21 cellular contexts compared by ENCODE assay signal in the genomic region with DNA sequence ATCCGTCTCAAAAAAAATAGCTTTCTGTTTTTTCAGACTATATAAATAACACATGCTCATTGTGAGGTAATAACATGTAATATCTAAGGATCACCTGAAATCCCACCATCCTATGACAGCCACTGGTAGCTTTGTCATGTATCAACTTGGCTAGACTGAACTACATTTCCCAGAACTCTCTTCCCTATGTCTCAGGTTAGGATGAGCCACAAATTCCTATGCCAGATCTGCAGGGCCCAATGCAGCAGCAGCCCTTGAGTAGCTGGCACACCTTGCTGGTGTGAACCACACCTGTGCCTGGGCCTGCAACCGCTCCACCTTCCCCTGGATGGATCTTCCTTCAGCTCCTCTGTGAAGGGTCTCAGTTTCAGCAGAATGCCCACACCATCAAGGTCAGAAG. TPM values are rescaled to one million over a fixed set of nuclear protein-coding genes. Genes with fewer than 3 reads are reported as not detected.
DNase-seq lines count a peak whose midpoint lies in the region; ATAC-seq lines count a peak whose summit lies in the region.
"Had no signal": no experiment of that assay in that cellular context is flagged by ENCODE, and none has a peak within 500 bp of the region (broad histone marks: within the 10 kb centered on the region; RNA-seq: fewer than 3 reads in every experiment).

No MANE protein-coding gene starts in this region.

- no peaks in the 10 kb centered on the region for H3K9me3 ChIP-seq in MG63
- H3K9me3 ChIP-seq: left lung, neutrophil had no signal

- H3K9me3 Mint-ChIP-seq in stimulated activated naive CD8-positive, alpha-beta T cell treated with anti-CD3 and anti-CD28 coated beads, Interleukin-15, Interleukin-2, amounts not matched to agents 100 ng/mL and 50 ng/mL, for 24 hours = no peaks in the 10 kb centered on the region
- no peaks in the 10 kb centered on the region for H3K9me3 Mint-ChIP-seq in activated T-helper 17 cell treated with anti-CD3 and anti-CD28 coated beads, Interleukin-2, amount 50 U/mL, for 72 hours
- H3K9me3 Mint-ChIP-seq in stimulated activated naive CD8-positive, alpha-beta T cell treated with anti-CD3 and anti-CD28 coated beads, Interleukin-15, amount 100 ng/mL, for 72 hours = no peaks in the 10 kb centered on the region

- no peak for ATAC-seq in stimulated activated naive CD8-positive, alpha-beta T cell treated with anti-CD3 and anti-CD28 coated beads, Interleukin-15, Interleukin-2, amounts not matched to agents 100 U/mL and 50 U/mL, for 24 hours
- ATAC-seq in activated T-helper 17 cell treated with anti-CD3 and anti-CD28 coated beads, Interleukin-2, amount 50 U/mL, for 72 hours (replicated peaks) = no peak
- ATAC-seq in esophagus mucosa (peak; percentile 39), GM18861 (IDR thresholded peaks at IDR 0.05; ENCODE audit: unreplicated experiment) (no peak)
- no peak for ATAC-seq in stimulated activated naive CD8-positive, alpha-beta T cell treated with anti-CD3 and anti-CD28 coated beads, Interleukin-15, amount 100 ng/mL, for 72 hours
- ATAC-seq: left lung had no signal

- peaks cover 51% of the 10 kb centered on the region for H3K36me3 Mint-ChIP-seq in stimulated activated naive CD8-positive, alpha-beta T cell treated with anti-CD3 and anti-CD28 coated beads, Interleukin-15, Interleukin-2, amounts not matched to agents 100 ng/mL and 50 ng/mL, for 24 hours (ENCODE audit: low read depth)
- peaks cover 83% of the 10 kb centered on the region for H3K36me3 Mint-ChIP-seq in activated T-helper 17 cell treated with anti-CD3 and anti-CD28 coated beads, Interleukin-2, amount 50 U/mL, for 72 hours (ENCODE audit: low read depth)

- peaks cover 80% of the 10 kb centered on the region for H3K36me3 ChIP-seq in MG63

- no peak overlapping the region for H3K4me3 ChIP-seq in MG63
- H3K4me3 ChIP-seq: left lung had no signal

- no peak overlapping the region for H3K4me3 Mint-ChIP-seq in stimulated activated naive CD8-positive, alpha-beta T cell treated with anti-CD3 and anti-CD28 coated beads, Interleukin-15, Interleukin-2, amounts not matched to agents 100 ng/mL and 50 ng/mL, for 24 hours
- H3K4me3 Mint-ChIP-seq in activated T-helper 17 cell treated with anti-CD3 and anti-CD28 coated beads, Interleukin-2, amount 50 U/mL, for 72 hours = no peak overlapping the region
- no peak overlapping the region for H3K4me3 Mint-ChIP-seq in stimulated activated naive CD8-positive, alpha-beta T cell treated with anti-CD3 and anti-CD28 coated beads, Interleukin-15, amount 100 ng/mL, for 72 hours

- peak overlapping the region; percentile 62 for H3K27ac Mint-ChIP-seq in stimulated activated naive CD8-positive, alpha-beta T cell treated with anti-CD3 and anti-CD28 coated beads, Interleukin-15, Interleukin-2, amounts not matched to agents 100 ng/mL and 50 ng/mL, for 24 hours
- peak overlapping the region; percentile 63 for H3K27ac Mint-ChIP-seq in activated T-helper 17 cell treated with anti-CD3 and anti-CD28 coated beads, Interleukin-2, amount 50 U/mL, for 72 hours
- peak overlapping the region; percentile 96 to 98 for H3K27ac Mint-ChIP-seq in stimulated activated naive CD8-positive, alpha-beta T cell treated with anti-CD3 and anti-CD28 coated beads, Interleukin-15, amount 100 ng/mL, for 72 hours

- H3K27me3 Mint-ChIP-seq in stimulated activated naive CD8-positive, alpha-beta T cell treated with anti-CD3 and anti-CD28 coated beads, Interleukin-15, Interleukin-2, amounts not matched to agents 100 ng/mL and 50 ng/mL, for 24 hours = no peaks in the 10 kb centered on the region
- H3K27me3 Mint-ChIP-seq in activated T-helper 17 cell treated with anti-CD3 and anti-CD28 coated beads, Interleukin-2, amount 50 U/mL, for 72 hours = no peaks in the 10 kb centered on the region
- no peaks in the 10 kb centered on the region for H3K27me3 Mint-ChIP-seq in stimulated activated naive CD8-positive, alpha-beta T cell treated with anti-CD3 and anti-CD28 coated beads, Interleukin-15, amount 100 ng/mL, for 72 hours

- no peak for DNase-seq in stimulated activated naive CD8-positive, alpha-beta T cell treated with anti-CD3 and anti-CD28 coated beads, Interleukin-15, Interleukin-2, amounts not matched to agents 100 U/mL and 50 U/mL, for 24 hours
- DNase-seq in stimulated activated naive CD8-positive, alpha-beta T cell treated with anti-CD3 and anti-CD28 coated beads, Interleukin-15, amount 100 ng/mL, for 72 hours = no peak
- no peak for DNase-seq in NCI-H69 (lab: John Stamatoyannopoulos, UW)
- no peak for DNase-seq in MG63
- DNase-seq: AML-193; COR-L47; DND-41; H7; head of caudate nucleus; left lung; NCI-H1105; NCI-H2029 treated with DMSO at 0.1 percent for 48 hours; NCI-H524 treated with DMSO at 0.1 percent for 48 hours; Right ventricle myocardium superior; stimulated activated CD4-positive, alpha-beta T cell treated with anti-CD3 and anti-CD28 coated beads, Interleukin-4, amount 100 ng/mL, for 24 hours; SW 1271 had no signal

- H3K27me3 ChIP-seq in MG63 = no peaks in the 10 kb centered on the region
- H3K27me3 ChIP-seq: left lung, neutrophil had no signal

- H3K4me1 Mint-ChIP-seq in stimulated activated naive CD8-positive, alpha-beta T cell treated with anti-CD3 and anti-CD28 coated beads, Interleukin-15, Interleukin-2, amounts not matched to agents 100 ng/mL and 50 ng/mL, for 24 hours (ENCODE audit: low read depth) = peaks cover 26% of the 10 kb centered on the region
- H3K4me1 Mint-ChIP-seq in activated T-helper 17 cell treated with anti-CD3 and anti-CD28 coated beads, Interleukin-2, amount 50 U/mL, for 72 hours = peaks cover 13% of the 10 kb centered on the region
- H3K4me1 Mint-ChIP-seq in stimulated activated naive CD8-positive, alpha-beta T cell treated with anti-CD3 and anti-CD28 coated beads, Interleukin-15, amount 100 ng/mL, for 72 hours = peaks cover 52% of the 10 kb centered on the region

RNA-seq across cellular contexts. Expression of a gene that starts 28.1 kb away (rescaled TPM):
- total RNA-seq in activated T-helper 17 cell treated with anti-CD3 and anti-CD28 coated beads, Interleukin-2, amount 50 U/mL, for 72 hours = 10 to 100 TPM; 28.8 to 59.9 TPM
- 39.0 TPM for total RNA-seq in esophagus mucosa
- 217 and 688 TPM in 2 replicates for total RNA-seq in MG63 (2014; rRNA removed; shearing (Covaris generic); ENCODE audit: low replicate concordance)

RNA-seq across cellular contexts. Expression of a gene that starts 28.3 kb away (rescaled TPM):
- total RNA-seq in activated T-helper 17 cell treated with anti-CD3 and anti-CD28 coated beads, Interleukin-2, amount 50 U/mL, for 72 hours = 100 to 1,000 TPM; 262 to 288 TPM
- 99.3 TPM for total RNA-seq in esophagus mucosa
- total RNA-seq in MG63 (2014; rRNA removed; shearing (Covaris generic); ENCODE audit: low replicate concordance) = 191 and 387 TPM in 2 replicates

RNA-seq across cellular contexts. Expression of a gene that starts 40.4 kb away (rescaled TPM):
- total RNA-seq in activated T-helper 17 cell treated with anti-CD3 and anti-CD28 coated beads, Interleukin-2, amount 50 U/mL, for 72 hours = 10 to 100 TPM; 18.8 to 23.2 TPM
- 35.3 TPM for total RNA-seq in esophagus mucosa
- 99.1 and 141 TPM in 2 replicates for total RNA-seq in MG63 (2014; rRNA removed; shearing (Covaris generic); ENCODE audit: low replicate concordance)

RNA-seq across cellular contexts. Expression of a gene that starts 54.1 kb away (rescaled TPM):
- total RNA-seq in activated T-helper 17 cell treated with anti-CD3 and anti-CD28 coated beads, Interleukin-2, amount 50 U/mL, for 72 hours = 10 to 100 TPM; 37.5 to 39.7 TPM
- 74.2 TPM for total RNA-seq in esophagus mucosa
- 296 and 395 TPM in 2 replicates for total RNA-seq in MG63 (2014; rRNA removed; shearing (Covaris generic); ENCODE audit: low replicate concordance)
